ENCODE assay signal across 11 cellular contexts in the genomic region with DNA sequence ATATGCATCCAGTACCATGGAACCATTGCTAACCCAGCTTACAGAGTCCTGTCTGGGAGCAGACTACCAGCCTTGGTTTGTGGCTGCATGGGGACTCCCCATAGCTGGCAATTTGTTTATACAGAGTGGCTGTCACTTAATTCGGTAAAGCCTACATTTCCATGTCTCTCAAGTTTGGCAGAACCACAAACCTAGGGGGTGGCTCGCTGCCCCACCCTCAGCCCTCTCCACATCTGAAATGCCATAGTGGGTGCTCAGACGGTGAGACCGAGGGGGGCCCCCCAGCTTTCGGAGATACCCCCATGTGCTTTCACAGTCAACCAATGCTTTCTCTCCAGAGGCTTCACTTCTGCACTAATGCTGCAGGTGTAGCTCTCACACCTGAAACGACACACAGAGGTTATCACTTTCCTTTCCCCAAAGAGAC.
DNase-seq lines count a peak whose midpoint lies in the region; ATAC-seq lines count a peak whose summit lies in the region.
"Had no signal": no experiment of that assay in that cellular context is flagged by ENCODE, and none has a peak within 500 bp of the region (broad histone marks: within the 10 kb centered on the region; RNA-seq: fewer than 3 reads in every experiment).

No MANE protein-coding gene starts in this region.

- no peak overlapping the region for H3K27ac Mint-ChIP-seq in activated CD4-positive, alpha-beta memory T cell treated with anti-CD3 and anti-CD28 coated beads for 36 hours
- no peak overlapping the region for H3K27ac Mint-ChIP-seq in activated CD4-positive, alpha-beta memory T cell treated with anti-CD3 and anti-CD28 coated beads, Interleukin-2, amount 10 ng/mL, durations not matched to agents 7 days and 5 days
- H3K27ac Mint-ChIP-seq in activated naive CD8-positive, alpha-beta T cell, result peak overlapping the region; percentile 29
- no peak overlapping the region for H3K27ac Mint-ChIP-seq in stimulated activated naive CD8-positive, alpha-beta T cell treated with anti-CD3 and anti-CD28 coated beads, Interleukin-15, amount 100 ng/mL, for 72 hours
- H3K27ac Mint-ChIP-seq: activated naive CD4-positive, alpha-beta T cell treated with anti-CD3 and anti-CD28 coated beads, Interleukin-2, amount 10 ng/mL, durations not matched to agents 7 days and 5 days had no signal

- POLR2A ChIA-PET in activated CD4-positive, alpha-beta memory T cell treated with anti-CD3 and anti-CD28 coated beads for 36 hours (lab: Charles Lee), result no interaction called here
- POLR2A ChIA-PET in activated CD4-positive, alpha-beta memory T cell treated with anti-CD3 and anti-CD28 coated beads, Interleukin-2, amount 10 ng/mL, durations not matched to agents 7 days and 5 days (lab: Charles Lee), result interaction anchor here (1.0 kb wide), 1 partner anchor 74 kb away, joined by 4 read pairs; no protein-coding TSS in a partner anchor

- intact Hi-C loops in activated CD4-positive, alpha-beta memory T cell treated with anti-CD3 and anti-CD28 coated beads for 36 hours (cut with micrococcal nuclease), result loop anchor here (10.0 kb wide), 1 partner anchor 354 kb away; a partner anchor contains a TSS

- CTCF ChIA-PET in activated CD4-positive, alpha-beta memory T cell treated with anti-CD3 and anti-CD28 coated beads for 36 hours (lab: Charles Lee), result no interaction called here
- CTCF ChIA-PET in activated CD4-positive, alpha-beta memory T cell treated with anti-CD3 and anti-CD28 coated beads, Interleukin-2, amount 10 ng/mL, durations not matched to agents 7 days and 5 days (lab: Charles Lee), result interaction anchor here (1.6 kb wide), 1 partner anchor 12 kb away, joined by 6 read pairs; no protein-coding TSS in a partner anchor

- DNase-seq in activated CD4-positive, alpha-beta memory T cell treated with anti-CD3 and anti-CD28 coated beads for 36 hours, result peak; percentile 16
- DNase-seq in activated CD4-positive, alpha-beta memory T cell treated with anti-CD3 and anti-CD28 coated beads, Interleukin-2, amount 10 ng/mL, durations not matched to agents 7 days and 5 days, result no peak
- DNase-seq in stimulated activated naive CD8-positive, alpha-beta T cell treated with anti-CD3 and anti-CD28 coated beads, Interleukin-15, amount 100 ng/mL, for 72 hours, result peak; percentile 42 to 66
- no peak for DNase-seq in HuH-7.5 (ENCODE audit: low spot score)
- DNase-seq: activated naive CD4-positive, alpha-beta T cell treated with anti-CD3 and anti-CD28 coated beads, Interleukin-2, amount 10 ng/mL, durations not matched to agents 7 days and 5 days; lower lobe of right lung; trophoblast cell had no signal

- ATAC-seq in HG02798 (IDR thresholded peaks at IDR 0.05; ENCODE audit: poor library complexity, unreplicated experiment), result peak; percentile 54
- ATAC-seq in stimulated activated naive CD8-positive, alpha-beta T cell treated with anti-CD3 and anti-CD28 coated beads, Interleukin-15, amount 100 ng/mL, for 72 hours, result peak; percentile 97
- ATAC-seq in GM21367 (IDR thresholded peaks at IDR 0.05; ENCODE audit: unreplicated experiment), result no peak
- ATAC-seq in GM21619 (IDR thresholded peaks at IDR 0.05; ENCODE audit: unreplicated experiment), result no peak
- ATAC-seq: lower lobe of right lung had no signal

- no peaks in the 10 kb centered on the region for H3K36me3 Mint-ChIP-seq in activated CD4-positive, alpha-beta memory T cell treated with anti-CD3 and anti-CD28 coated beads for 36 hours
- no peaks in the 10 kb centered on the region for H3K36me3 Mint-ChIP-seq in activated CD4-positive, alpha-beta memory T cell treated with anti-CD3 and anti-CD28 coated beads, Interleukin-2, amount 10 ng/mL, durations not matched to agents 7 days and 5 days (ENCODE audit: low read depth)
- peaks cover 2% of the 10 kb centered on the region for H3K36me3 Mint-ChIP-seq in activated naive CD8-positive, alpha-beta T cell
- H3K36me3 Mint-ChIP-seq: activated naive CD4-positive, alpha-beta T cell treated with anti-CD3 and anti-CD28 coated beads, Interleukin-2, amount 10 ng/mL, durations not matched to agents 7 days and 5 days had no signal

- H3K4me3 Mint-ChIP-seq in activated CD4-positive, alpha-beta memory T cell treated with anti-CD3 and anti-CD28 coated beads for 36 hours, result no peak overlapping the region
- no peak overlapping the region for H3K4me3 Mint-ChIP-seq in activated CD4-positive, alpha-beta memory T cell treated with anti-CD3 and anti-CD28 coated beads, Interleukin-2, amount 10 ng/mL, durations not matched to agents 7 days and 5 days
- H3K4me3 Mint-ChIP-seq in activated naive CD8-positive, alpha-beta T cell, result no peak overlapping the region
- peak overlapping the region; percentile 51 to 72 for H3K4me3 Mint-ChIP-seq in stimulated activated naive CD8-positive, alpha-beta T cell treated with anti-CD3 and anti-CD28 coated beads, Interleukin-15, amount 100 ng/mL, for 72 hours
- H3K4me3 Mint-ChIP-seq: activated naive CD4-positive, alpha-beta T cell treated with anti-CD3 and anti-CD28 coated beads, Interleukin-2, amount 10 ng/mL, durations not matched to agents 7 days and 5 days had no signal

- H3K9me3 Mint-ChIP-seq in activated CD4-positive, alpha-beta memory T cell treated with anti-CD3 and anti-CD28 coated beads for 36 hours, result no peaks in the 10 kb centered on the region
- no peaks in the 10 kb centered on the region for H3K9me3 Mint-ChIP-seq in activated CD4-positive, alpha-beta memory T cell treated with anti-CD3 and anti-CD28 coated beads, Interleukin-2, amount 10 ng/mL, durations not matched to agents 7 days and 5 days
- no peaks in the 10 kb centered on the region for H3K9me3 Mint-ChIP-seq in activated naive CD8-positive, alpha-beta T cell (ENCODE audit: low read depth)
- no peaks in the 10 kb centered on the region for H3K9me3 Mint-ChIP-seq in stimulated activated naive CD8-positive, alpha-beta T cell treated with anti-CD3 and anti-CD28 coated beads, Interleukin-15, amount 100 ng/mL, for 72 hours
- H3K9me3 Mint-ChIP-seq: activated naive CD4-positive, alpha-beta T cell treated with anti-CD3 and anti-CD28 coated beads, Interleukin-2, amount 10 ng/mL, durations not matched to agents 7 days and 5 days had no signal

- H3K27me3 Mint-ChIP-seq in activated CD4-positive, alpha-beta memory T cell treated with anti-CD3 and anti-CD28 coated beads for 36 hours, result no peaks in the 10 kb centered on the region
- H3K27me3 Mint-ChIP-seq in activated CD4-positive, alpha-beta memory T cell treated with anti-CD3 and anti-CD28 coated beads, Interleukin-2, amount 10 ng/mL, durations not matched to agents 7 days and 5 days, result no peaks in the 10 kb centered on the region
- no peaks in the 10 kb centered on the region for H3K27me3 Mint-ChIP-seq in activated naive CD8-positive, alpha-beta T cell
- no peaks in the 10 kb centered on the region for H3K27me3 Mint-ChIP-seq in stimulated activated naive CD8-positive, alpha-beta T cell treated with anti-CD3 and anti-CD28 coated beads, Interleukin-15, amount 100 ng/mL, for 72 hours
- H3K27me3 Mint-ChIP-seq: activated naive CD4-positive, alpha-beta T cell treated with anti-CD3 and anti-CD28 coated beads, Interleukin-2, amount 10 ng/mL, durations not matched to agents 7 days and 5 days had no signal

- H3K4me1 Mint-ChIP-seq in activated CD4-positive, alpha-beta memory T cell treated with anti-CD3 and anti-CD28 coated beads for 36 hours (ENCODE audit: low read depth), result peaks cover 7% of the 10 kb centered on the region
- H3K4me1 Mint-ChIP-seq in activated CD4-positive, alpha-beta memory T cell treated with anti-CD3 and anti-CD28 coated beads, Interleukin-2, amount 10 ng/mL, durations not matched to agents 7 days and 5 days, result peaks cover 14% of the 10 kb centered on the region
- peaks cover 11% of the 10 kb centered on the region for H3K4me1 Mint-ChIP-seq in activated naive CD8-positive, alpha-beta T cell (ENCODE audit: low read depth)
- H3K4me1 Mint-ChIP-seq in stimulated activated naive CD8-positive, alpha-beta T cell treated with anti-CD3 and anti-CD28 coated beads, Interleukin-15, amount 100 ng/mL, for 72 hours, result peaks cover 28% of the 10 kb centered on the region

Comparison
In these comparisons a context has a peak if more than half of its experiments do, and no peak if none do; other contexts are left out.
1. DNase-seq: peak in activated CD4-positive, alpha-beta memory T cell treated with anti-CD3 and anti-CD28 coated beads for 36 hours (single experiment) and stimulated activated naive CD8-positive, alpha-beta T cell treated with anti-CD3 and anti-CD28 coated beads, Interleukin-15, amount 100 ng/mL, for 72 hours (2 of 2); none in activated CD4-positive, alpha-beta memory T cell treated with anti-CD3 and anti-CD28 coated beads, Interleukin-2, amount 10 ng/mL, durations not matched to agents 7 days and 5 days (single experiment) and HuH-7.5 (single experiment).
2. H3K4me3 Mint-ChIP-seq: peak in stimulated activated naive CD8-positive, alpha-beta T cell treated with anti-CD3 and anti-CD28 coated beads, Interleukin-15, amount 100 ng/mL, for 72 hours (2 of 2); none in activated CD4-positive, alpha-beta memory T cell treated with anti-CD3 and anti-CD28 coated beads for 36 hours (single experiment), activated CD4-positive, alpha-beta memory T cell treated with anti-CD3 and anti-CD28 coated beads, Interleukin-2, amount 10 ng/mL, durations not matched to agents 7 days and 5 days (single experiment) and activated naive CD8-positive, alpha-beta T cell (single experiment).
3. ATAC-seq: peak in HG02798 (single experiment) and stimulated activated naive CD8-positive, alpha-beta T cell treated with anti-CD3 and anti-CD28 coated beads, Interleukin-15, amount 100 ng/mL, for 72 hours (single experiment); none in GM21367 (single experiment) and GM21619 (single experiment).